In the genomic region with DNA sequence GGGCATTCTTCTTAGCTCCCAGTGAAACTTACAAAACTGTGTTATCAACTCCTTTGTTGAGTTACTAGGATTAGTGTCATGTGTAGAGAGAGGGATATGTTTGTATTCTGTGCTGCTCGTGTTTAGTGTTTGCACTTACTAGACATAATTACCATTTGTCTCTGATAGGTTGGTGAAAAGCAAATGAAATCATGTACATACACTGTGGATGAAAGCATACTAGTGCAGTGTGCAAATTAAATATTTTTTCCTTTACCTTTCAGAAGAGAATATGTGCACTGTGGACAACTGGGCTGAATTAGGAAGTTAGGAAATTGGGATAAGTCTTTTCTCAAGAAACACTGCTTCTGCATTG, we compare ENCODE assay signal across 1 cellular context.
TF ChIP-seq lines count a peak whose summit lies in the region.

No MANE protein-coding gene starts in this region.

TF ChIP-seq in HepG2, 621 proteins besides CTCF, POLR2A, EP300 and RAD21:
- TF ChIP-seq ZNF782 (CRISPR knock-in tag; IDR thresholded peaks at IDR 0.05; ENCODE audit: borderline replicate concordance) (no peak), HMG20B (CRISPR knock-in tag; conservative IDR thresholded peaks at IDR 0.05) (peak; percentile 66; the same call in 1 of the 2 replicates), GFI1 (CRISPR knock-in tag; IDR thresholded peaks at IDR 0.05; ENCODE audit: borderline replicate concordance) (peak; percentile 76), BCL6 (CRISPR knock-in tag; IDR thresholded peaks at IDR 0.05) (peak; percentile 79), ZNF317 (CRISPR knock-in tag; IDR thresholded peaks at IDR 0.05) (0 out of 2 replicates have a peak, but pooled peaks have one; percentile 10)
